ENCODE assay signal across 8 cellular contexts in the genomic region with DNA sequence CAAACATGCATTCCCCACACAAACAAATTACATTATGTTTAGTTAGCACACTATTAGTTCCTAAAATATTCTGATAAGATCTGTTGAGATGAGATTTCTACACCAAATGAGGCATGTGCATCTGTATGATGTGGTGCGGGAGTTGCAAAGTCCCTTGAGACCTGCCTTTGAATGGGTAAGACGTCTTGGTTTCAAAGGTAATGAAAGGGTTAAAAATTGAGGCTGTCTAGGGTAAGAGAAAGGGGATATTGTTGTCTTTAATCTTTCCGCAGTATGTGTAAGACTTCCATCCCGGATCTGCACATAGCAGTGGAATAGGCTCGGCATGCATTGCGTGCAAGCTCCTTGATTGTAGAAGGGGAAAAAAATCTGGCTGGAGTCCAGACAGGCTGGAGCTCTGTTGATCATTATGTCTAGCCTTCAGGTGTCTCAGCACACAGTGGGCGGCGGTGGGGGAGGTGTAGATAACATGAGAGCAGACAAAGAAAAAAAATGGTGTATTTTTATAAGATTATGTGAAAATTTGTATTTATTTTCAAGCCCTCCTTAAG.
DNase-seq lines count a peak whose midpoint lies in the region; ATAC-seq and TF ChIP-seq lines count a peak whose summit lies in the region.

No MANE protein-coding gene starts in this region.

- CTCF ChIA-PET in naive thymus-derived CD4-positive, alpha-beta T cell (lab: Charles Lee), result interaction anchor here (0.6 to 1.4 kb wide), 3 partner anchors 15 to 1741 kb away, joined by 3 to 5 read pairs (median 4); no protein-coding TSS in a partner anchor

- no peak overlapping the region for H3K27ac Mint-ChIP-seq in naive thymus-derived CD4-positive, alpha-beta T cell

- DNase-seq in AG09319 (ENCODE audit: extremely low read depth, low read depth), result peak; percentile 92
- peak; percentile 85 for DNase-seq in NCI-H774 (lab: John Stamatoyannopoulos, UW)
- peak; percentile 5 to 17 (median 12) for DNase-seq in activated CD8-positive, alpha-beta memory T cell treated with anti-CD3 and anti-CD28 coated beads for 48 hours (ENCODE audit: low read depth in 2 of 3, low spot score in 2 of 3)
- peak; percentile 67 to 72 for DNase-seq in erythroblast (lab: John Stamatoyannopoulos, UW)
- DNase-seq in naive thymus-derived CD4-positive, alpha-beta T cell, result peak in 8 of 9 donors; percentile 24 to 77 (median 30)

- no peaks in the 10 kb centered on the region for H3K9me3 ChIP-seq in naive thymus-derived CD4-positive, alpha-beta T cell (ENCODE audit: control insufficient read depth in 2 of 3, low read length in 3 of 3)
- H3K9me3 ChIP-seq in stomach smooth muscle (ENCODE audit: control insufficient read depth in 2 of 2, low read length in 2 of 2), result no peaks in the 10 kb centered on the region

- peaks cover 0 to 19% (median 0%) of the 10 kb centered on the region in 5 donors for H3K36me3 Mint-ChIP-seq in naive thymus-derived CD4-positive, alpha-beta T cell

- peak; percentile 34 for ATAC-seq in GM19328 (IDR thresholded peaks at IDR 0.05; ENCODE audit: unreplicated experiment)
- ATAC-seq in HG03520 (IDR thresholded peaks at IDR 0.05; ENCODE audit: unreplicated experiment), result peak; percentile 29
- ATAC-seq in naive thymus-derived CD4-positive, alpha-beta T cell, result peak; percentile 3

- no peak overlapping the region for H3K4me3 Mint-ChIP-seq in naive thymus-derived CD4-positive, alpha-beta T cell

- TF ChIP-seq CTCF in AG09319 (IDR thresholded peaks at IDR 0.05; ENCODE audit: low read depth, low read length), result no peak

- H3K27me3 Mint-ChIP-seq in naive thymus-derived CD4-positive, alpha-beta T cell, result no peaks in the 10 kb centered on the region

- H3K36me3 ChIP-seq in naive thymus-derived CD4-positive, alpha-beta T cell (ENCODE audit: control insufficient read depth in 2 of 3, insufficient read depth in 3 of 3, low read length in 3 of 3), result no peaks in the 10 kb centered on the region
- no peaks in the 10 kb centered on the region for H3K36me3 ChIP-seq in stomach smooth muscle (ENCODE audit: control insufficient read depth in 2 of 2, insufficient read depth in 2 of 2, low read length in 2 of 2)

- H3K9me3 Mint-ChIP-seq in naive thymus-derived CD4-positive, alpha-beta T cell, result peaks cover 0 to 4% (median 0%) of the 10 kb centered on the region in 11 donors

- H3K27me3 ChIP-seq in naive thymus-derived CD4-positive, alpha-beta T cell (ENCODE audit: control insufficient read depth in 2 of 2, insufficient read depth in 2 of 2, low read length in 2 of 2), result no peaks in the 10 kb centered on the region
- H3K27me3 ChIP-seq in stomach smooth muscle (ENCODE audit: control insufficient read depth in 1 of 2, insufficient read depth in 2 of 2, low read length in 2 of 2), result no peaks in the 10 kb centered on the region

- intact Hi-C loops in naive thymus-derived CD4-positive, alpha-beta T cell (cut with micrococcal nuclease), result loop anchor here (1.0 to 10.0 kb wide), 14 partner anchors 15 to 1161 kb away; partner anchors contain the start of genes C1orf53 (in 1 of the 2), DENND1B (in 1 of the 2) and NEK7 (in 1 of the 2)

- H3K4me1 ChIP-seq in naive thymus-derived CD4-positive, alpha-beta T cell (ENCODE audit: control insufficient read depth in 2 of 2, insufficient read depth in 2 of 2, low read length in 2 of 2), result peaks cover 16 to 27% of the 10 kb centered on the region in 2 donors
- H3K4me1 ChIP-seq in stomach smooth muscle (ENCODE audit: control insufficient read depth, insufficient read depth, low read length), result no peaks in the 10 kb centered on the region

- POLR2A ChIA-PET in naive thymus-derived CD4-positive, alpha-beta T cell (lab: Charles Lee), result interaction anchor here (0.8 to 2.9 kb wide), 9 partner anchors 10 to 778 kb away, joined by 3 to 17 read pairs (median 3); partner anchors contain the start of gene NEK7

- H3K27ac ChIP-seq in naive thymus-derived CD4-positive, alpha-beta T cell (ENCODE audit: low read depth, low read length), result peak overlapping the region; percentile 75
- H3K27ac ChIP-seq in stomach smooth muscle (ENCODE audit: low read length), result no peak overlapping the region

- peak overlapping the region in 1 of 2 donors; percentile 37 for H3K9ac ChIP-seq in stomach smooth muscle (ENCODE audit: low read length in 2 of 2)

- no peak for TF ChIP-seq POLR2A in erythroblast (IDR thresholded peaks at IDR 0.05; ENCODE audit: low read length)

- peak overlapping the region; percentile 47 for H3K4me3 ChIP-seq in naive thymus-derived CD4-positive, alpha-beta T cell (ENCODE audit: low read length)
- H3K4me3 ChIP-seq in stomach smooth muscle (ENCODE audit: low read length in 2 of 2), result peak overlapping the region; percentile 62 to 78

- H3K4me1 Mint-ChIP-seq in naive thymus-derived CD4-positive, alpha-beta T cell, result peaks cover 7 to 38% (median 27%) of the 10 kb centered on the region in 7 donors

Comparison
In these comparisons a context has a peak if more than half of its experiments do, and no peak if none do; other contexts are left out.
1. DNase-seq: peak in every context shown above with its lines; median percentile 92 in AG09319; 85 in NCI-H774; 70 in erythroblast; 30 in naive thymus-derived CD4-positive, alpha-beta T cell; 12 in activated CD8-positive, alpha-beta memory T cell treated with anti-CD3 and anti-CD28 coated beads for 48 hours.